Comparison of ENCODE assay signal across 14 cellular contexts in genomic region chr11:377174-377865, GRCh38. TPM values are rescaled to one million over a fixed set of nuclear protein-coding genes. Genes with fewer than 3 reads are reported as not detected.
DNase-seq lines count a peak whose midpoint lies in the region; ATAC-seq, FAIRE-seq and TF ChIP-seq lines count a peak whose summit lies in the region.
"Had no signal": no experiment of that assay in that cellular context is flagged by ENCODE, and none has a peak within 500 bp of the region (broad histone marks: within the 10 kb centered on the region; RNA-seq: fewer than 3 reads in every experiment).

No MANE protein-coding gene starts in this region.

- intact Hi-C loops in right cardiac atrium (cut with DNase I) (no loop called here), Right ventricle myocardium superior (cut with DNase I) (no loop called here), HepG2 (cut with micrococcal nuclease; ENCODE audit: unreplicated experiment) (no loop called here)

- H3K27me3 ChIP-seq in right cardiac atrium (ENCODE audit: control insufficient read depth, insufficient read depth) = no peaks in the 10 kb centered on the region
- no peaks in the 10 kb centered on the region for H3K27me3 ChIP-seq in HepG2 (ENCODE audit: control insufficient read depth in 1 of 2, insufficient read depth in 2 of 2, low read length in 2 of 2)
- H3K27me3 ChIP-seq: BLaER1 had no signal

- FAIRE-seq in HepG2 (lab: Jason Lieb, UNC) = no peak
- FAIRE-seq: A549, H54 had no signal

- no peak for ATAC-seq in right cardiac atrium
- no peak for ATAC-seq in Right ventricle myocardium superior (ENCODE audit: poor library complexity)
- ATAC-seq in activated T-helper 17 cell treated with anti-CD3 and anti-CD28 coated beads, Interleukin-2, amount 50 U/mL, for 72 hours (replicated peaks) = no peak
- no peak for ATAC-seq in HepG2

- H2AFZ ChIP-seq in HepG2 (ENCODE audit: low read length) = no peak overlapping the region

- peaks cover 0 to 11% of the 10 kb centered on the region in 2 experiments; a peak in 3 of 5 replicates for H3K36me3 ChIP-seq in HepG2 (replicated peaks in 1 of 2; ENCODE audit: control insufficient read depth in 1 of 2, insufficient read depth in 2 of 2, low read length in 2 of 2)

- H3K4me1 ChIP-seq in right cardiac atrium (ENCODE audit: control insufficient read depth, insufficient read depth, low read length) (no peaks in the 10 kb centered on the region), HepG2 (ENCODE audit: insufficient read depth, low read length) (peaks cover 28% of the 10 kb centered on the region)
- H3K4me1 ChIP-seq: A549 had no signal

- TF ChIP-seq POLR2A in HepG2 (IDR thresholded peaks at IDR 0.05; ENCODE audit: insufficient read depth in 1 of 2, low read depth in 2 of 2, low read length in 2 of 2) = no peak

- peak overlapping the region; percentile 13 for H3K27ac Mint-ChIP-seq in activated T-helper 17 cell treated with anti-CD3 and anti-CD28 coated beads, Interleukin-2, amount 50 U/mL, for 72 hours

- in situ Hi-C loops in HepG2 (cut with HindIII; ENCODE audit: extremely low pct_ligation_motif_present, low pct_unique_long_range_greater_than_20kb) = no loop called here

- H3K9me3 ChIP-seq in right cardiac atrium (ENCODE audit: control insufficient read depth, low read length) (no peaks in the 10 kb centered on the region), HepG2 (ENCODE audit: low read length) (no peaks in the 10 kb centered on the region)
- H3K9me3 ChIP-seq: A549, Caco-2 had no signal

- H3K27me3 Mint-ChIP-seq in activated T-helper 17 cell treated with anti-CD3 and anti-CD28 coated beads, Interleukin-2, amount 50 U/mL, for 72 hours = peaks cover 3% of the 10 kb centered on the region

- no peaks in the 10 kb centered on the region for H3K9me3 Mint-ChIP-seq in activated T-helper 17 cell treated with anti-CD3 and anti-CD28 coated beads, Interleukin-2, amount 50 U/mL, for 72 hours
- H3K9me3 Mint-ChIP-seq: CD8-positive, alpha-beta memory T cell had no signal

- no peaks in the 10 kb centered on the region for H3K79me2 ChIP-seq in HepG2 (ENCODE audit: insufficient read depth, low read length)

- no peak overlapping the region for H3K27ac ChIP-seq in right cardiac atrium (ENCODE audit: low read length)
- no peak overlapping the region for H3K27ac ChIP-seq in HepG2 (ENCODE audit: extremely low read length, insufficient read depth, low read length)
- H3K27ac ChIP-seq: A549, BLaER1 had no signal

- no peak overlapping the region for H3K4me2 ChIP-seq in HepG2 (ENCODE audit: low read depth, low read length)
- H3K4me2 ChIP-seq: A549, BLaER1 had no signal

- peak in 2 of 3 donors; percentile 51 to 62 for DNase-seq in right cardiac atrium
- no peak for DNase-seq in Right ventricle myocardium superior
- DNase-seq in HepG2 (ENCODE audit: low spot score) = no peak
- no peak for DNase-seq in DMS114 treated with DMSO at 0.1 percent for 48 hours (lab: John Stamatoyannopoulos, UW; ENCODE audit: unreplicated experiment)
- no peak for DNase-seq in NCI-H774 (lab: John Stamatoyannopoulos, UW)
- no peak for DNase-seq in AG08396 (ENCODE audit: low spot score)
- DNase-seq: Caco-2; CD8-positive, alpha-beta memory T cell; DMS53; GF-D8 had no signal

- no peak for TF ChIP-seq RAD21 in HepG2 (CRISPR knock-in tag; IDR thresholded peaks at IDR 0.05)

- CTCF ChIA-PET in HepG2 (lab: Yijun Ruan, JAX; ENCODE audit: low intra/inter-chr PET ratio, low total read pairs) = no interaction called here

- POLR2A ChIA-PET in HepG2 (lab: Yijun Ruan, JAX) = no interaction called here

- no peak overlapping the region for H3K4me3 ChIP-seq in right cardiac atrium (ENCODE audit: low read length)
- H3K4me3 ChIP-seq in HepG2 (replicated peaks in 1 of 3; ENCODE audit: insufficient read depth in 1 of 3, low read depth in 2 of 3, low read length in 3 of 3) = no peak overlapping the region
- H3K4me3 ChIP-seq: A549, BLaER1 had no signal

- no peak overlapping the region for H3K9ac ChIP-seq in HepG2 (ENCODE audit: insufficient read depth, low read depth, low read length)
- H3K9ac ChIP-seq: BLaER1 had no signal

- H3K36me3 Mint-ChIP-seq in activated T-helper 17 cell treated with anti-CD3 and anti-CD28 coated beads, Interleukin-2, amount 50 U/mL, for 72 hours (ENCODE audit: low read depth) = no peaks in the 10 kb centered on the region
- H3K36me3 Mint-ChIP-seq: CD8-positive, alpha-beta memory T cell had no signal

- H3K4me1 Mint-ChIP-seq in activated T-helper 17 cell treated with anti-CD3 and anti-CD28 coated beads, Interleukin-2, amount 50 U/mL, for 72 hours = no peaks in the 10 kb centered on the region

- no peak for TF ChIP-seq EP300 in HepG2 (IDR thresholded peaks at IDR 0.05; ENCODE audit: low read depth in 2 of 2, low read length in 2 of 2)
- TF ChIP-seq EP300 in HepG2 (CRISPR knock-in tag; IDR thresholded peaks at IDR 0.05; ENCODE audit: borderline replicate concordance) = no peak

- H4K20me1 ChIP-seq in HepG2 (ENCODE audit: insufficient read depth, low read length) = no peaks in the 10 kb centered on the region
- H4K20me1 ChIP-seq: BLaER1 had no signal

- BruUV-seq in HepG2 (replicated peaks; lab: Mats Ljungman, UMichigan) = no TSS peak

- WGBS in right cardiac atrium = 91% methylated on average over 44 of the region's 44 CpGs
- 89% methylated on average over 31 of the region's 44 CpGs for WGBS in HepG2 (ENCODE audit: low lambda C conversion rate)

- H3K4me3 Mint-ChIP-seq in activated T-helper 17 cell treated with anti-CD3 and anti-CD28 coated beads, Interleukin-2, amount 50 U/mL, for 72 hours = no peak overlapping the region

- TF ChIP-seq CTCF in HepG2 (CRISPR knock-in tag; IDR thresholded peaks at IDR 0.05) = no peak

RNA-seq across cellular contexts. Expression of gene B4GALNT4, which starts 8.0 kb away (rescaled TPM):
- total RNA-seq in right cardiac atrium (1 to 10 TPM; 1.0 to 1.6 (median 1.3) TPM), Right ventricle myocardium superior (0.94 TPM), HepG2 (2016; rRNA removed; fragmentation: Illumina TruSeq; extraction: Trizol) (24.8 and 50.1 TPM in 2 replicates)
- polyA plus RNA-seq in right cardiac atrium (2.5 TPM), HepG2 (2011; rRNA removed) (30.5 and 34.4 TPM in 2 replicates)
- 1 to 10 TPM; 1.4 to 9.4 TPM for total RNA-seq in activated T-helper 17 cell treated with anti-CD3 and anti-CD28 coated beads, Interleukin-2, amount 50 U/mL, for 72 hours
- total RNA-seq in HepG2 (2016; cell fraction: cytosol; rRNA removed; fragmentation: Illumina TruSeq; extraction: Trizol; ENCODE audit: low read depth) = 13.7 and 15.2 TPM in 2 replicates
- total RNA-seq in HepG2 (2016; cell fraction: insoluble cytoplasmic fraction; rRNA removed; fragmentation: Illumina TruSeq; extraction: Trizol) = 20.5 and 56.5 TPM in 2 replicates
- 36.4 and 42.9 TPM in 2 replicates for total RNA-seq in HepG2 (2016; cell fraction: membrane; rRNA removed; fragmentation: Illumina TruSeq; extraction: Trizol)
- 47.2 and 48.9 TPM in 2 replicates for total RNA-seq in HepG2 (2016; cell fraction: nucleus; rRNA removed; fragmentation: Illumina TruSeq; extraction: Trizol)
- 18.4 and 40.1 TPM in 2 replicates for polyA plus RNA-seq in HepG2 (2011; cell fraction: cytosol; rRNA removed)
- 268 and 442 TPM in 2 replicates for polyA plus RNA-seq in HepG2 (2011; cell fraction: nucleus; rRNA removed)
- 19.2 and 34.3 TPM in 2 replicates for polyA plus RNA-seq in HepG2 (2012)
- polyA plus RNA-seq in HepG2 (2016; cell fraction: cytosol; fragmentation: Illumina TruSeq; extraction: Trizol; ENCODE audit: low read depth) = 11.8 and 14.2 TPM in 2 replicates
- polyA plus RNA-seq in HepG2 (2016; cell fraction: insoluble cytoplasmic fraction; fragmentation: Illumina TruSeq; extraction: Trizol; ENCODE audit: low read depth) = 26.0 and 28.4 TPM in 2 replicates
- polyA plus RNA-seq in HepG2 (2016; cell fraction: membrane; fragmentation: Illumina TruSeq; extraction: Trizol; ENCODE audit: low read depth) = 26.2 and 30.9 TPM in 2 replicates
- 152 and 159 TPM in 2 replicates for polyA plus RNA-seq in HepG2 (2016; cell fraction: nucleus; fragmentation: Illumina TruSeq; extraction: Trizol; ENCODE audit: insufficient read depth, low read depth)
- 0.07 and 19.7 TPM in 2 replicates for polyA minus RNA-seq in HepG2 (2011; rRNA and poly(A)+ RNA removed; ENCODE audit: low replicate concordance)
- polyA minus RNA-seq in HepG2 (2011; cell fraction: cytosol; rRNA and poly(A)+ RNA removed) = 10.4 and 11.1 TPM in 2 replicates
- polyA minus RNA-seq in HepG2 (2011; cell fraction: nucleus; rRNA and poly(A)+ RNA removed) = 16.9 and 22.4 TPM in 2 replicates

RNA-seq across cellular contexts. Expression of gene PKP3, which starts 16.7 kb away (rescaled TPM):
- total RNA-seq in right cardiac atrium (under 1 TPM; 0.26 to 0.88 (median 0.63) TPM), Right ventricle myocardium superior (0.86 TPM), HepG2 (2016; rRNA removed; fragmentation: Illumina TruSeq; extraction: Trizol) (21.1 and 28.7 TPM in 2 replicates)
- polyA plus RNA-seq in right cardiac atrium (0.36 TPM), HepG2 (2011; rRNA removed) (18.0 and 25.1 TPM in 2 replicates)
- not detected for total RNA-seq in activated T-helper 17 cell treated with anti-CD3 and anti-CD28 coated beads, Interleukin-2, amount 50 U/mL, for 72 hours
- 5.8 and 6.9 TPM in 2 replicates for total RNA-seq in HepG2 (2016; cell fraction: cytosol; rRNA removed; fragmentation: Illumina TruSeq; extraction: Trizol; ENCODE audit: low read depth)
- total RNA-seq in HepG2 (2016; cell fraction: insoluble cytoplasmic fraction; rRNA removed; fragmentation: Illumina TruSeq; extraction: Trizol) = 17.5 and 29.7 TPM in 2 replicates
- total RNA-seq in HepG2 (2016; cell fraction: membrane; rRNA removed; fragmentation: Illumina TruSeq; extraction: Trizol) = 13.9 and 14.9 TPM in 2 replicates
- total RNA-seq in HepG2 (2016; cell fraction: nucleus; rRNA removed; fragmentation: Illumina TruSeq; extraction: Trizol) = 14.5 and 19.8 TPM in 2 replicates
- 13.8 and 24.2 TPM in 2 replicates for polyA plus RNA-seq in HepG2 (2011; cell fraction: cytosol; rRNA removed)
- 59.8 and 70.5 TPM in 2 replicates for polyA plus RNA-seq in HepG2 (2011; cell fraction: nucleus; rRNA removed)
- 12.9 and 13.0 TPM in 2 replicates for polyA plus RNA-seq in HepG2 (2012)
- 4.6 and 4.9 TPM in 2 replicates for polyA plus RNA-seq in HepG2 (2016; cell fraction: cytosol; fragmentation: Illumina TruSeq; extraction: Trizol; ENCODE audit: low read depth)
- 22.3 and 24.1 TPM in 2 replicates for polyA plus RNA-seq in HepG2 (2016; cell fraction: insoluble cytoplasmic fraction; fragmentation: Illumina TruSeq; extraction: Trizol; ENCODE audit: low read depth)
- 7.9 and 9.3 TPM in 2 replicates for polyA plus RNA-seq in HepG2 (2016; cell fraction: membrane; fragmentation: Illumina TruSeq; extraction: Trizol; ENCODE audit: low read depth)
- polyA plus RNA-seq in HepG2 (2016; cell fraction: nucleus; fragmentation: Illumina TruSeq; extraction: Trizol; ENCODE audit: insufficient read depth, low read depth) = 38.2 and 40.1 TPM in 2 replicates
- polyA minus RNA-seq in HepG2 (2011; rRNA and poly(A)+ RNA removed; ENCODE audit: low replicate concordance) = 30.4 and 42.3 TPM in 2 replicates
- 24.6 and 25.2 TPM in 2 replicates for polyA minus RNA-seq in HepG2 (2011; cell fraction: cytosol; rRNA and poly(A)+ RNA removed)
- polyA minus RNA-seq in HepG2 (2011; cell fraction: nucleus; rRNA and poly(A)+ RNA removed) = 9.9 and 14.7 TPM in 2 replicates
- total RNA-seq: CD8-positive, alpha-beta memory T cell had no signal

RNA-seq across cellular contexts. Expression of gene SIGIRR, which starts 37.5 kb away (rescaled TPM):
- total RNA-seq in right cardiac atrium (10 to 100 TPM; 28.6 to 42.4 (median 35.1) TPM), Right ventricle myocardium superior (38.6 TPM), HepG2 (2016; rRNA removed; fragmentation: Illumina TruSeq; extraction: Trizol) (0.80 and 2.1 TPM in 2 replicates)
- polyA plus RNA-seq in right cardiac atrium (61.8 TPM), HepG2 (2011; rRNA removed) (1.2 and 2.1 TPM in 2 replicates)
- 10 to 100 TPM; 49.5 to 55.7 TPM for total RNA-seq in activated T-helper 17 cell treated with anti-CD3 and anti-CD28 coated beads, Interleukin-2, amount 50 U/mL, for 72 hours
- total RNA-seq in HepG2 (2016; cell fraction: cytosol; rRNA removed; fragmentation: Illumina TruSeq; extraction: Trizol; ENCODE audit: low read depth) = 1.7 and 1.8 TPM in 2 replicates
- 1.4 and 2.0 TPM in 2 replicates for total RNA-seq in HepG2 (2016; cell fraction: insoluble cytoplasmic fraction; rRNA removed; fragmentation: Illumina TruSeq; extraction: Trizol)
- 2.1 and 2.2 TPM in 2 replicates for total RNA-seq in HepG2 (2016; cell fraction: membrane; rRNA removed; fragmentation: Illumina TruSeq; extraction: Trizol)
- total RNA-seq in HepG2 (2016; cell fraction: nucleus; rRNA removed; fragmentation: Illumina TruSeq; extraction: Trizol) = 1.8 and 1.9 TPM in 2 replicates
- 1.1 and 2.0 TPM in 2 replicates for polyA plus RNA-seq in HepG2 (2011; cell fraction: cytosol; rRNA removed)
- 4.9 and 10.2 TPM in 2 replicates for polyA plus RNA-seq in HepG2 (2011; cell fraction: nucleus; rRNA removed)
- polyA plus RNA-seq in HepG2 (2012) = 1.6 and 2.0 TPM in 2 replicates
- polyA plus RNA-seq in HepG2 (2016; cell fraction: cytosol; fragmentation: Illumina TruSeq; extraction: Trizol; ENCODE audit: low read depth) = 1.6 and 2.7 TPM in 2 replicates
- 1.0 and 2.1 TPM in 2 replicates for polyA plus RNA-seq in HepG2 (2016; cell fraction: insoluble cytoplasmic fraction; fragmentation: Illumina TruSeq; extraction: Trizol; ENCODE audit: low read depth)
- polyA plus RNA-seq in HepG2 (2016; cell fraction: membrane; fragmentation: Illumina TruSeq; extraction: Trizol; ENCODE audit: low read depth) = 2.8 and 4.3 TPM in 2 replicates
- polyA plus RNA-seq in HepG2 (2016; cell fraction: nucleus; fragmentation: Illumina TruSeq; extraction: Trizol; ENCODE audit: insufficient read depth, low read depth) = 5.7 and 7.3 TPM in 2 replicates
- 2.3 and 4.3 TPM in 2 replicates for polyA minus RNA-seq in HepG2 (2011; rRNA and poly(A)+ RNA removed; ENCODE audit: low replicate concordance)
- polyA minus RNA-seq in HepG2 (2011; cell fraction: cytosol; rRNA and poly(A)+ RNA removed) = 1.5 and 1.8 TPM in 2 replicates
- not detected in 2 replicates for polyA minus RNA-seq in HepG2 (2011; cell fraction: nucleus; rRNA and poly(A)+ RNA removed)

RNA-seq across cellular contexts. Expression of gene IFITM3, which starts 56.7 kb away (rescaled TPM):
- 100 to 1,000 TPM; 263 to 569 (median 519) TPM for total RNA-seq in right cardiac atrium
- 749 TPM for polyA plus RNA-seq in right cardiac atrium
- total RNA-seq in Right ventricle myocardium superior = 287 TPM
- 10 to 100 TPM in 1 of 2 donors, 1 to 10 TPM in 1; 2.7 to 26.0 TPM for total RNA-seq in activated T-helper 17 cell treated with anti-CD3 and anti-CD28 coated beads, Interleukin-2, amount 50 U/mL, for 72 hours
- total RNA-seq in HepG2 (2016; rRNA removed; fragmentation: Illumina TruSeq; extraction: Trizol) = 30.0 and 52.6 TPM in 2 replicates
- total RNA-seq in HepG2 (2016; cell fraction: cytosol; rRNA removed; fragmentation: Illumina TruSeq; extraction: Trizol; ENCODE audit: low read depth) = 16.1 and 19.2 TPM in 2 replicates
- 27.9 and 45.1 TPM in 2 replicates for total RNA-seq in HepG2 (2016; cell fraction: insoluble cytoplasmic fraction; rRNA removed; fragmentation: Illumina TruSeq; extraction: Trizol)
- 15.2 and 16.4 TPM in 2 replicates for total RNA-seq in HepG2 (2016; cell fraction: membrane; rRNA removed; fragmentation: Illumina TruSeq; extraction: Trizol)
- 36.7 and 42.1 TPM in 2 replicates for total RNA-seq in HepG2 (2016; cell fraction: nucleus; rRNA removed; fragmentation: Illumina TruSeq; extraction: Trizol)
- 163 and 182 TPM in 2 replicates for polyA plus RNA-seq in HepG2 (2011; rRNA removed)
- polyA plus RNA-seq in HepG2 (2011; cell fraction: cytosol; rRNA removed) = 316 and 459 TPM in 2 replicates
- 94.3 and 120 TPM in 2 replicates for polyA plus RNA-seq in HepG2 (2011; cell fraction: nucleus; rRNA removed)
- 183 and 441 TPM in 2 replicates for polyA plus RNA-seq in HepG2 (2012)
- 87.8 and 96.5 TPM in 2 replicates for polyA plus RNA-seq in HepG2 (2016; cell fraction: cytosol; fragmentation: Illumina TruSeq; extraction: Trizol; ENCODE audit: low read depth)
- 109 and 136 TPM in 2 replicates for polyA plus RNA-seq in HepG2 (2016; cell fraction: insoluble cytoplasmic fraction; fragmentation: Illumina TruSeq; extraction: Trizol; ENCODE audit: low read depth)
- 64.1 and 65.9 TPM in 2 replicates for polyA plus RNA-seq in HepG2 (2016; cell fraction: membrane; fragmentation: Illumina TruSeq; extraction: Trizol; ENCODE audit: low read depth)
- polyA plus RNA-seq in HepG2 (2016; cell fraction: nucleus; fragmentation: Illumina TruSeq; extraction: Trizol; ENCODE audit: insufficient read depth, low read depth) = 219 and 229 TPM in 2 replicates
- polyA minus RNA-seq in HepG2 (2011; rRNA and poly(A)+ RNA removed; ENCODE audit: low replicate concordance) = 405 and 668 TPM in 2 replicates
- 180 and 184 TPM in 2 replicates for polyA minus RNA-seq in HepG2 (2011; cell fraction: cytosol; rRNA and poly(A)+ RNA removed)
- 31.3 and 46.7 TPM in 2 replicates for polyA minus RNA-seq in HepG2 (2011; cell fraction: nucleus; rRNA and poly(A)+ RNA removed)

Comparison
In these comparisons a context has a peak if more than half of its experiments do, and no peak if none do; other contexts are left out.
1. DNase-seq: peak in right cardiac atrium (2 of 3); none in Right ventricle myocardium superior (single experiment), HepG2 (single experiment), DMS114 treated with DMSO at 0.1 percent for 48 hours (single experiment), NCI-H774 (single experiment) and AG08396 (single experiment).
2. RNA of gene SIGIRR, which starts 37.5 kb away (total RNA-seq): 49.5 to 55.7 TPM in activated T-helper 17 cell treated with anti-CD3 and anti-CD28 coated beads, Interleukin-2, amount 50 U/mL, for 72 hours, 38.6 TPM in Right ventricle myocardium superior (single experiment) and 28.6 to 42.4 TPM in right cardiac atrium; 0.80 to 2.2 TPM in HepG2; every median in the first group is over 4 times any median in the second.